ENCODE assay signal across 31 cellular contexts in the genomic region with DNA sequence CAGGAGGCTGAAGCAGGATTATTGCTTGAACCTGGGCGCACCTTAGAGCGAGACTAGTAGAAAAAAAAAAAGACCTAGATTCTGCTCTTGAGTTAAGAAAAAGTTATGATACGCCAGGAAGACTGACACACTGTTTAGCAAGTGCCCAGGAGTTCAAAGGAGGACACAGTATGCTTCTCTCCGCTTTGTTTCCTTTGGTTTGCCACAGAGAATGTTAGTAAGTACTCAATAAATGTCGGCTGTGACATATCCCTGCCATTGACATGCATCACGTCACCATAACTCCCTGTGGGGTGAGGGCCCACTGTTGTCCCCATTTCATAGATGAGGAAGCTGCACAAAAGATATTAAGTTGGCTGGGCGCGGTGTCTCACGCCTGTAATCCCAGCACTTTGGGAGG.
"Had no signal": no experiment of that assay in that cellular context is flagged by ENCODE, and none has a peak within 500 bp of the region (broad histone marks: within the 10 kb centered on the region; RNA-seq: fewer than 3 reads in every experiment).

No MANE protein-coding gene starts in this region.

- H3K27me3 ChIP-seq: ascending aorta, breast epithelium, dorsolateral prefrontal cortex had no signal

- H3K9me3 Mint-ChIP-seq: activated CD4-positive, alpha-beta memory T cell treated with anti-CD3 and anti-CD28 coated beads, Interleukin-2, amount 10 ng/mL, durations not matched to agents 7 days and 5 days; activated CD4-positive, alpha-beta T cell treated with anti-CD3 and anti-CD28 coated beads, Interleukin-2, amount 10 ng/mL, durations not matched to agents 7 days and 5 days; activated naive CD4-positive, alpha-beta T cell treated with anti-CD3 and anti-CD28 coated beads, Interleukin-2, amount 10 ng/mL, durations not matched to agents 7 days and 5 days; activated naive CD4-positive, alpha-beta T cell treated with anti-CD3 and anti-CD28 coated beads, Interleukin-2, amount 50 U/mL, for 72 hours; activated naive CD8-positive, alpha-beta T cell treated with anti-CD3 and anti-CD28 coated beads, Interleukin-2, amount 10 ng/mL, durations not matched to agents 7 days and 5 days; activated T-cell treated with anti-CD3 and anti-CD28 coated beads, Interleukin-2, amount 50 U/mL, for 24 hours; activated T-cell treated with anti-CD3 and anti-CD28 coated beads, Interleukin-2, amount 50 U/mL, for 72 hours; dendritic cell treated with granulocyte-macrophage colony-stimulating factor and Interleukin-4, amounts not matched to agents 40 ng/mL and 50 ng/mL, for 4 days; endodermal cell; WTC11 had no signal

- H3K27me3 Mint-ChIP-seq: brain had no signal

- H3K9me3 ChIP-seq: ascending aorta, breast epithelium, gastroesophageal sphincter had no signal

- H3K36me3 ChIP-seq: ascending aorta, breast epithelium, cardiac muscle cell, gastroesophageal sphincter had no signal

- H3K4me1 ChIP-seq: ascending aorta had no signal

- H3K27ac ChIP-seq: ascending aorta, cardiac muscle cell, coronary artery, gastroesophageal sphincter, VCaP had no signal

- DNase-seq: activated CD4-positive, alpha-beta memory T cell treated with anti-CD3 and anti-CD28 coated beads, Interleukin-2, amount 10 ng/mL, durations not matched to agents 7 days and 5 days; activated CD4-positive, alpha-beta T cell treated with anti-CD3 and anti-CD28 coated beads for 1 hour; activated CD4-positive, alpha-beta T cell treated with anti-CD3 and anti-CD28 coated beads for 4 hours; activated CD4-positive, alpha-beta T cell treated with anti-CD3 and anti-CD28 coated beads, Interleukin-2, amount 10 ng/mL, durations not matched to agents 7 days and 5 days; activated CD4-positive, alpha-beta T cell treated with anti-CD3 and anti-CD28 coated beads, Interleukin-2, amount 50 U/mL, for 4 hours; activated CD8-positive, alpha-beta memory T cell treated with anti-CD3 and anti-CD28 coated beads, Interleukin-2, amount 50 U/mL, for 48 hours; activated gamma-delta T cell; activated naive CD4-positive, alpha-beta T cell; activated naive CD4-positive, alpha-beta T cell treated with anti-CD3 and anti-CD28 coated beads, Interleukin-2, amount 10 ng/mL, durations not matched to agents 7 days and 5 days; activated naive CD8-positive, alpha-beta T cell treated with anti-CD3 and anti-CD28 coated beads, Interleukin-2, amount 10 ng/mL, durations not matched to agents 7 days and 5 days; activated T-cell treated with anti-CD3 and anti-CD28 coated beads for 4 hours; activated T-cell treated with anti-CD3 and anti-CD28 coated beads, Interleukin-2, amount 50 U/mL, for 24 hours; activated T-cell treated with anti-CD3 and anti-CD28 coated beads, Interleukin-2, amount 50 U/mL, for 72 hours; central memory CD4-positive, alpha-beta T cell; dorsolateral prefrontal cortex; effector memory CD4-positive, alpha-beta T cell; endodermal cell; foreskin fibroblast; head of caudate nucleus; T-helper 2 cell had no signal

- H3K36me3 Mint-ChIP-seq: activated naive CD4-positive, alpha-beta T cell treated with anti-CD3 and anti-CD28 coated beads, Interleukin-2, amount 10 ng/mL, durations not matched to agents 7 days and 5 days; activated naive CD8-positive, alpha-beta T cell treated with anti-CD3 and anti-CD28 coated beads, Interleukin-2, amount 10 ng/mL, durations not matched to agents 7 days and 5 days; WTC11 had no signal

- ATAC-seq: activated naive CD4-positive, alpha-beta T cell treated with anti-CD3 and anti-CD28 coated beads, Interleukin-2, amount 50 U/mL, for 72 hours; activated T-cell treated with anti-CD3 and anti-CD28 coated beads, Interleukin-2, amount 50 U/mL, for 72 hours; esophagus mucosa; gastroesophageal sphincter; WTC11 had no signal

- H3K27ac Mint-ChIP-seq: activated CD4-positive, alpha-beta memory T cell treated with anti-CD3 and anti-CD28 coated beads, Interleukin-2, amount 10 ng/mL, durations not matched to agents 7 days and 5 days; activated CD4-positive, alpha-beta T cell treated with anti-CD3 and anti-CD28 coated beads, Interleukin-2, amount 10 ng/mL, durations not matched to agents 7 days and 5 days; activated naive CD4-positive, alpha-beta T cell treated with anti-CD3 and anti-CD28 coated beads, Interleukin-2, amount 10 ng/mL, durations not matched to agents 7 days and 5 days; activated naive CD4-positive, alpha-beta T cell treated with anti-CD3 and anti-CD28 coated beads, Interleukin-2, amount 50 U/mL, for 72 hours; activated naive CD8-positive, alpha-beta T cell treated with anti-CD3 and anti-CD28 coated beads, Interleukin-2, amount 10 ng/mL, durations not matched to agents 7 days and 5 days; activated T-cell treated with anti-CD3 and anti-CD28 coated beads, Interleukin-2, amount 50 U/mL, for 24 hours; activated T-cell treated with anti-CD3 and anti-CD28 coated beads, Interleukin-2, amount 50 U/mL, for 72 hours; dendritic cell treated with granulocyte-macrophage colony-stimulating factor and Interleukin-4, amounts not matched to agents 40 ng/mL and 50 ng/mL, for 4 days; endodermal cell had no signal

- H3K4me3 ChIP-seq: ascending aorta, breast epithelium, cardiac muscle cell, coronary artery, dorsolateral prefrontal cortex, gastroesophageal sphincter had no signal

- H3K4me3 Mint-ChIP-seq: activated CD4-positive, alpha-beta memory T cell treated with anti-CD3 and anti-CD28 coated beads, Interleukin-2, amount 10 ng/mL, durations not matched to agents 7 days and 5 days; activated CD4-positive, alpha-beta T cell treated with anti-CD3 and anti-CD28 coated beads, Interleukin-2, amount 10 ng/mL, durations not matched to agents 7 days and 5 days; activated naive CD4-positive, alpha-beta T cell treated with anti-CD3 and anti-CD28 coated beads, Interleukin-2, amount 10 ng/mL, durations not matched to agents 7 days and 5 days; activated naive CD8-positive, alpha-beta T cell treated with anti-CD3 and anti-CD28 coated beads, Interleukin-2, amount 10 ng/mL, durations not matched to agents 7 days and 5 days; activated T-cell treated with anti-CD3 and anti-CD28 coated beads, Interleukin-2, amount 50 U/mL, for 24 hours; activated T-cell treated with anti-CD3 and anti-CD28 coated beads, Interleukin-2, amount 50 U/mL, for 72 hours; brain; dendritic cell treated with granulocyte-macrophage colony-stimulating factor and Interleukin-4, amounts not matched to agents 40 ng/mL and 50 ng/mL, for 4 days; endodermal cell; WTC11 had no signal
